ENCODE assay signal across 23 cellular contexts in genomic region chr17:18203308-18203707, GRCh38. TPM values are rescaled to one million over a fixed set of nuclear protein-coding genes. Genes with fewer than 3 reads are reported as not detected.
DNase-seq lines count a peak whose midpoint lies in the region; ATAC-seq and TF ChIP-seq lines count a peak whose summit lies in the region.
"Had no signal": no experiment of that assay in that cellular context is flagged by ENCODE, and none has a peak within 500 bp of the region (broad histone marks: within the 10 kb centered on the region; RNA-seq: fewer than 3 reads in every experiment).

No MANE protein-coding gene starts in this region.

- TF ChIP-seq POLR2A in sigmoid colon (IDR thresholded peaks at IDR 0.05) = no peak

- peaks cover 2 to 73% of the 10 kb centered on the region in 2 donors for H3K36me3 ChIP-seq in psoas muscle (ENCODE audit: insufficient read depth in 1 of 2, low read depth in 1 of 2)
- peaks cover 5 to 78% (median 26%) of the 10 kb centered on the region in 4 donors for H3K36me3 ChIP-seq in sigmoid colon

- TF ChIP-seq CTCF in psoas muscle (IDR thresholded peaks at IDR 0.05) (no peak), sigmoid colon (IDR thresholded peaks at IDR 0.05) (no peak)

- H3K36me3 Mint-ChIP-seq in activated CD8-positive, alpha-beta memory T cell treated with anti-CD3 and anti-CD28 coated beads, Interleukin-2, amount 10 ng/mL, durations not matched to agents 7 days and 5 days = peaks cover 20% of the 10 kb centered on the region

- intact Hi-C loops in psoas muscle (cut with DNase I) = no loop called here
- intact Hi-C loops in sigmoid colon (cut with DNase I) = no loop called here

- H3K4me1 Mint-ChIP-seq in activated CD8-positive, alpha-beta memory T cell treated with anti-CD3 and anti-CD28 coated beads, Interleukin-2, amount 10 ng/mL, durations not matched to agents 7 days and 5 days = peaks cover 15% of the 10 kb centered on the region

- no peak for ATAC-seq in activated CD8-positive, alpha-beta memory T cell treated with anti-CD3 and anti-CD28 coated beads, Interleukin-2, amount 10 ng/mL, durations not matched to agents 7 days and 5 days
- ATAC-seq in psoas muscle (peak in 3 of 4 donors; percentile 15 to 38 (median 27)), HG03108 (IDR thresholded peaks at IDR 0.05; ENCODE audit: unreplicated experiment) (no peak)
- ATAC-seq: body of pancreas, left lung had no signal

- no peak for DNase-seq in activated CD8-positive, alpha-beta memory T cell treated with anti-CD3 and anti-CD28 coated beads, Interleukin-2, amount 10 ng/mL, durations not matched to agents 7 days and 5 days
- no peak for DNase-seq in activated CD8-positive, alpha-beta memory T cell treated with anti-CD3 and anti-CD28 coated beads for 24 hours
- DNase-seq in LoVo (ENCODE audit: low spot score) = peak; percentile 13
- DNase-seq in iPS-NIHi7 (ENCODE audit: extremely low spot score) = peak; percentile 68
- DNase-seq in psoas muscle = no peak
- no peak for DNase-seq in sigmoid colon
- DNase-seq in OCI-M1 (lab: John Stamatoyannopoulos, UW) = no peak
- DNase-seq: 8988T; activated CD4-positive, alpha-beta T cell treated with anti-CD3 and anti-CD28 coated beads, Interleukin-2, amount 50 U/mL, for 4 hours; activated naive CD8-positive, alpha-beta T cell treated with anti-CD3 and anti-CD28 coated beads, Interleukin-2, amount 10 ng/mL, durations not matched to agents 7 days and 5 days; activated T-cell treated with anti-CD3 and anti-CD28 coated beads, Interleukin-2, amount 50 U/mL, for 1 hour; body of pancreas; EL; Kasumi-1; left lung; NCI-H1092; NCI-H2029; NCI-H226; retina; stimulated activated CD8-positive, alpha-beta memory T cell treated with anti-CD3 and anti-CD28 coated beads, Interleukin-4, amount 100 ng/mL, for 48 hours; T-helper 2 cell had no signal

- H3K9me3 ChIP-seq in psoas muscle (no peaks in the 10 kb centered on the region), sigmoid colon (no peaks in the 10 kb centered on the region)
- H3K9me3 ChIP-seq: body of pancreas, left lung had no signal

- no peaks in the 10 kb centered on the region for H3K27me3 ChIP-seq in psoas muscle (ENCODE audit: insufficient read depth in 3 of 3, low read length in 2 of 3)
- H3K27me3 ChIP-seq in sigmoid colon = no peaks in the 10 kb centered on the region
- H3K27me3 ChIP-seq: body of pancreas, left lung had no signal

- H3K9me3 Mint-ChIP-seq in activated CD8-positive, alpha-beta memory T cell treated with anti-CD3 and anti-CD28 coated beads, Interleukin-2, amount 10 ng/mL, durations not matched to agents 7 days and 5 days (ENCODE audit: low read depth) = no peaks in the 10 kb centered on the region
- H3K9me3 Mint-ChIP-seq: activated naive CD8-positive, alpha-beta T cell treated with anti-CD3 and anti-CD28 coated beads, Interleukin-2, amount 10 ng/mL, durations not matched to agents 7 days and 5 days had no signal

- CTCF ChIA-PET in activated CD8-positive, alpha-beta memory T cell treated with anti-CD3 and anti-CD28 coated beads, Interleukin-2, amount 10 ng/mL, durations not matched to agents 7 days and 5 days (lab: Charles Lee) = interaction anchor here (0.9 to 1.7 kb wide), 3 partner anchors 10 to 63 kb away, joined by 3 to 5 read pairs (median 3); no protein-coding TSS in a partner anchor

- H3K4me3 ChIP-seq in psoas muscle = no peak overlapping the region
- no peak overlapping the region for H3K4me3 ChIP-seq in sigmoid colon
- H3K4me3 ChIP-seq: body of pancreas, left lung, SK-N-MC had no signal

- peak overlapping the region; percentile 25 for H3K27ac Mint-ChIP-seq in activated CD8-positive, alpha-beta memory T cell treated with anti-CD3 and anti-CD28 coated beads, Interleukin-2, amount 10 ng/mL, durations not matched to agents 7 days and 5 days
- H3K27ac Mint-ChIP-seq: activated naive CD8-positive, alpha-beta T cell treated with anti-CD3 and anti-CD28 coated beads, Interleukin-2, amount 10 ng/mL, durations not matched to agents 7 days and 5 days had no signal

- no peak overlapping the region for H3K27ac ChIP-seq in psoas muscle
- H3K27ac ChIP-seq in sigmoid colon = no peak overlapping the region
- H3K27ac ChIP-seq: body of pancreas, left lung, SK-N-MC had no signal

- H3K4me3 Mint-ChIP-seq in activated CD8-positive, alpha-beta memory T cell treated with anti-CD3 and anti-CD28 coated beads, Interleukin-2, amount 10 ng/mL, durations not matched to agents 7 days and 5 days = no peak overlapping the region
- H3K4me3 Mint-ChIP-seq: activated naive CD8-positive, alpha-beta T cell treated with anti-CD3 and anti-CD28 coated beads, Interleukin-2, amount 10 ng/mL, durations not matched to agents 7 days and 5 days had no signal

- no peaks in the 10 kb centered on the region for H3K27me3 Mint-ChIP-seq in activated CD8-positive, alpha-beta memory T cell treated with anti-CD3 and anti-CD28 coated beads, Interleukin-2, amount 10 ng/mL, durations not matched to agents 7 days and 5 days
- H3K27me3 Mint-ChIP-seq: activated naive CD8-positive, alpha-beta T cell treated with anti-CD3 and anti-CD28 coated beads, Interleukin-2, amount 10 ng/mL, durations not matched to agents 7 days and 5 days had no signal

- TF ChIP-seq EP300 in sigmoid colon (IDR thresholded peaks at IDR 0.05) = no peak

- H3K4me1 ChIP-seq in psoas muscle (peaks cover 30% of the 10 kb centered on the region), sigmoid colon (peaks cover 0 to 43% (median 29%) of the 10 kb centered on the region in 4 donors)

- WGBS in psoas muscle, 3 donors = 41 to 60% (median 60%) methylated on average over 7 of the region's 7 CpGs
- 79 to 81% methylated on average over 7 of the region's 7 CpGs for WGBS in sigmoid colon, 2 donors

RNA-seq across cellular contexts. Expression of gene ALKBH5, which starts 19.7 kb away (rescaled TPM):
- 100 to 1,000 TPM; 111 to 126 TPM for total RNA-seq in activated CD8-positive, alpha-beta memory T cell treated with anti-CD3 and anti-CD28 coated beads, Interleukin-2, amount 10 ng/mL, durations not matched to agents 7 days and 5 days
- total RNA-seq in psoas muscle = 100 to 1,000 TPM; 202 to 219 (median 211) TPM
- 100 to 1,000 TPM in 2 of 3 donors, 10 to 100 TPM in 1; 91.7 to 235 (median 111) TPM for polyA plus RNA-seq in psoas muscle
- total RNA-seq in sigmoid colon = 100 to 1,000 TPM; 100 to 109 (median 104) TPM
- polyA plus RNA-seq in sigmoid colon = 10 to 100 TPM; 36.6 to 46.7 (median 40.0) TPM

RNA-seq across cellular contexts. Expression of gene LLGL1, which starts 22.1 kb away (rescaled TPM):
- 10 to 100 TPM; 23.8 to 24.8 TPM for total RNA-seq in activated CD8-positive, alpha-beta memory T cell treated with anti-CD3 and anti-CD28 coated beads, Interleukin-2, amount 10 ng/mL, durations not matched to agents 7 days and 5 days
- 1 to 10 TPM; 6.6 to 9.4 (median 8.5) TPM for total RNA-seq in psoas muscle
- polyA plus RNA-seq in psoas muscle = 1 to 10 TPM; 5.1 to 9.5 (median 6.2) TPM
- 10 to 100 TPM; 16.8 to 25.2 (median 17.2) TPM for total RNA-seq in sigmoid colon
- 10 to 100 TPM in 1 of 3 donors, 1 to 10 TPM in 2; 2.8 to 11.2 (median 4.2) TPM for polyA plus RNA-seq in sigmoid colon

RNA-seq across cellular contexts. Expression of gene FLII, which starts 55.2 kb away (rescaled TPM):
- total RNA-seq in activated CD8-positive, alpha-beta memory T cell treated with anti-CD3 and anti-CD28 coated beads, Interleukin-2, amount 10 ng/mL, durations not matched to agents 7 days and 5 days = 100 to 1,000 TPM; 338 to 357 TPM
- 100 to 1,000 TPM; 517 to 816 (median 599) TPM for total RNA-seq in psoas muscle
- 100 to 1,000 TPM; 379 to 491 (median 476) TPM for polyA plus RNA-seq in psoas muscle
- total RNA-seq in sigmoid colon = 100 to 1,000 TPM; 222 to 422 (median 236) TPM
- polyA plus RNA-seq in sigmoid colon = 100 to 1,000 TPM; 115 to 208 (median 136) TPM

RNA-seq across cellular contexts. Expression of gene MIEF2, which starts 57.2 kb away (rescaled TPM):
- total RNA-seq in activated CD8-positive, alpha-beta memory T cell treated with anti-CD3 and anti-CD28 coated beads, Interleukin-2, amount 10 ng/mL, durations not matched to agents 7 days and 5 days = 1 to 10 TPM; 8.4 to 10.0 TPM
- total RNA-seq in psoas muscle (10 to 100 TPM; 14.3 to 28.4 (median 22.0) TPM), sigmoid colon (10 to 100 TPM in 3 of 4 donors, 1 to 10 TPM in 1; 8.7 to 14.4 (median 11.7) TPM)
- polyA plus RNA-seq in psoas muscle (10 to 100 TPM in 2 of 3 donors, 1 to 10 TPM in 1; 8.1 to 18.4 (median 11.6) TPM), sigmoid colon (10 to 100 TPM in 2 of 3 donors, 1 to 10 TPM in 1; 3.7 to 11.4 (median 11.1) TPM)

Comparison
In these comparisons a context has a peak if more than half of its experiments do, and no peak if none do; other contexts are left out.
1. ATAC-seq: peak in psoas muscle (3 of 4); none in activated CD8-positive, alpha-beta memory T cell treated with anti-CD3 and anti-CD28 coated beads, Interleukin-2, amount 10 ng/mL, durations not matched to agents 7 days and 5 days (single experiment) and HG03108 (single experiment).
2. DNase-seq: peak in LoVo (single experiment) and iPS-NIHi7 (single experiment); none in activated CD8-positive, alpha-beta memory T cell treated with anti-CD3 and anti-CD28 coated beads, Interleukin-2, amount 10 ng/mL, durations not matched to agents 7 days and 5 days (single experiment), activated CD8-positive, alpha-beta memory T cell treated with anti-CD3 and anti-CD28 coated beads for 24 hours (single experiment), psoas muscle (0 of 2), sigmoid colon (single experiment) and OCI-M1 (single experiment).